Comparison of ENCODE assay signal across 1 cellular context in the genomic region with DNA sequence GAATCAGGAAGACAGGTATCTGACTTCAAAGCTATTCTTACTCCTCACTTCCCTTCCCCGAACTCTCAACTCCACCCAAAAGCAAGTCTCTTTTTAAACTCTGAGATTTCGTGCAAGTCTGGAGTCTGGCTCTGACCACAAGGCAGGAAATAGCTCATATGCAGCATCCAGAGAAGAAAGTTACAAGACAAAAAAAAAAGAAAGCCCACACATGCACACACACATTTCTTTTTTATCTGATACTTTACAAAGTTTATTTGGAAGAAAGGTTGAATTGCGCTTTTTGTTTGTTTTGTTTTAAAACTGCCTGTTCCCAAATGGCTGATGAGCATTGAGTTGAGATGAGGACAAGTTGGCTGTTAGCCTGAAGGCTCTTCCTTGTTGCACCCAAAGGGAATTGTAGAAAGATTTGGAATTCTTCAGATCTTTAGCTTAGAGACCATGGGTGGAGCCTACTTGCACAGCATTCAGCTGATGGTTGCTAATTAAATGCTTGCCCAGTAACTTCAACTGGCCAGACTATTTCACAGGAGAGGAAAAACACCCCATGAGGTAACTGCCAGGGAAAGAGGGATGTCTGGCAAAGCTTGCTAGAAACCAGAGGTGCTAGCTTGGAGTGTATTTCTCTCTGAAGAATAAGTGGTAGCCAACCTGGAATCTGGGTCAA.
TF ChIP-seq lines count a peak whose summit lies in the region.

No MANE protein-coding gene starts in this region.

TF ChIP-seq in WTC11, 78 proteins besides CTCF, POLR2A, EP300 and RAD21 (continued from another document):
- TF ChIP-seq, protein P1, sequence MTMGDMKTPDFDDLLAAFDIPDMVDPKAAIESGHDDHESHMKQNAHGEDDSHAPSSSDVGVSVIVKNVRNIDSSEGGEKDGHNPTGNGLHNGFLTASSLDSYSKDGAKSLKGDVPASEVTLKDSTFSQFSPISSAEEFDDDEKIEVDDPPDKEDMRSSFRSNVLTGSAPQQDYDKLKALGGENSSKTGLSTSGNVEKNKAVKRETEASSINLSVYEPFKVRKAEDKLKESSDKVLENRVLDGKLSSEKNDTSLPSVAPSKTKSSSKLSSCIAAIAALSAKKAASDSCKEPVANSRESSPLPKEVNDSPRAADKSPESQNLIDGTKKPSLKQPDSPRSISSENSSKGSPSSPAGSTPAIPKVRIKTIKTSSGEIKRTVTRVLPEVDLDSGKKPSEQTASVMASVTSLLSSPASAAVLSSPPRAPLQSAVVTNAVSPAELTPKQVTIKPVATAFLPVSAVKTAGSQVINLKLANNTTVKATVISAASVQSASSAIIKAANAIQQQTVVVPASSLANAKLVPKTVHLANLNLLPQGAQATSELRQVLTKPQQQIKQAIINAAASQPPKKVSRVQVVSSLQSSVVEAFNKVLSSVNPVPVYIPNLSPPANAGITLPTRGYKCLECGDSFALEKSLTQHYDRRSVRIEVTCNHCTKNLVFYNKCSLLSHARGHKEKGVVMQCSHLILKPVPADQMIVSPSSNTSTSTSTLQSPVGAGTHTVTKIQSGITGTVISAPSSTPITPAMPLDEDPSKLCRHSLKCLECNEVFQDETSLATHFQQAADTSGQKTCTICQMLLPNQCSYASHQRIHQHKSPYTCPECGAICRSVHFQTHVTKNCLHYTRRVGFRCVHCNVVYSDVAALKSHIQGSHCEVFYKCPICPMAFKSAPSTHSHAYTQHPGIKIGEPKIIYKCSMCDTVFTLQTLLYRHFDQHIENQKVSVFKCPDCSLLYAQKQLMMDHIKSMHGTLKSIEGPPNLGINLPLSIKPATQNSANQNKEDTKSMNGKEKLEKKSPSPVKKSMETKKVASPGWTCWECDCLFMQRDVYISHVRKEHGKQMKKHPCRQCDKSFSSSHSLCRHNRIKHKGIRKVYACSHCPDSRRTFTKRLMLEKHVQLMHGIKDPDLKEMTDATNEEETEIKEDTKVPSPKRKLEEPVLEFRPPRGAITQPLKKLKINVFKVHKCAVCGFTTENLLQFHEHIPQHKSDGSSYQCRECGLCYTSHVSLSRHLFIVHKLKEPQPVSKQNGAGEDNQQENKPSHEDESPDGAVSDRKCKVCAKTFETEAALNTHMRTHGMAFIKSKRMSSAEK (CRISPR knock-in tag; IDR thresholded peaks at IDR 0.05; ENCODE audit: borderline replicate concordance) = no peak
- TF ChIP-seq, protein P2, sequence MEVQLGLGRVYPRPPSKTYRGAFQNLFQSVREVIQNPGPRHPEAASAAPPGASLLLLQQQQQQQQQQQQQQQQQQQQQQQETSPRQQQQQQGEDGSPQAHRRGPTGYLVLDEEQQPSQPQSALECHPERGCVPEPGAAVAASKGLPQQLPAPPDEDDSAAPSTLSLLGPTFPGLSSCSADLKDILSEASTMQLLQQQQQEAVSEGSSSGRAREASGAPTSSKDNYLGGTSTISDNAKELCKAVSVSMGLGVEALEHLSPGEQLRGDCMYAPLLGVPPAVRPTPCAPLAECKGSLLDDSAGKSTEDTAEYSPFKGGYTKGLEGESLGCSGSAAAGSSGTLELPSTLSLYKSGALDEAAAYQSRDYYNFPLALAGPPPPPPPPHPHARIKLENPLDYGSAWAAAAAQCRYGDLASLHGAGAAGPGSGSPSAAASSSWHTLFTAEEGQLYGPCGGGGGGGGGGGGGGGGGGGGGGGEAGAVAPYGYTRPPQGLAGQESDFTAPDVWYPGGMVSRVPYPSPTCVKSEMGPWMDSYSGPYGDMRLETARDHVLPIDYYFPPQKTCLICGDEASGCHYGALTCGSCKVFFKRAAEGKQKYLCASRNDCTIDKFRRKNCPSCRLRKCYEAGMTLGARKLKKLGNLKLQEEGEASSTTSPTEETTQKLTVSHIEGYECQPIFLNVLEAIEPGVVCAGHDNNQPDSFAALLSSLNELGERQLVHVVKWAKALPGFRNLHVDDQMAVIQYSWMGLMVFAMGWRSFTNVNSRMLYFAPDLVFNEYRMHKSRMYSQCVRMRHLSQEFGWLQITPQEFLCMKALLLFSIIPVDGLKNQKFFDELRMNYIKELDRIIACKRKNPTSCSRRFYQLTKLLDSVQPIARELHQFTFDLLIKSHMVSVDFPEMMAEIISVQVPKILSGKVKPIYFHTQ (CRISPR knock-in tag; IDR thresholded peaks at IDR 0.05) = no peak
